In the genomic region with DNA sequence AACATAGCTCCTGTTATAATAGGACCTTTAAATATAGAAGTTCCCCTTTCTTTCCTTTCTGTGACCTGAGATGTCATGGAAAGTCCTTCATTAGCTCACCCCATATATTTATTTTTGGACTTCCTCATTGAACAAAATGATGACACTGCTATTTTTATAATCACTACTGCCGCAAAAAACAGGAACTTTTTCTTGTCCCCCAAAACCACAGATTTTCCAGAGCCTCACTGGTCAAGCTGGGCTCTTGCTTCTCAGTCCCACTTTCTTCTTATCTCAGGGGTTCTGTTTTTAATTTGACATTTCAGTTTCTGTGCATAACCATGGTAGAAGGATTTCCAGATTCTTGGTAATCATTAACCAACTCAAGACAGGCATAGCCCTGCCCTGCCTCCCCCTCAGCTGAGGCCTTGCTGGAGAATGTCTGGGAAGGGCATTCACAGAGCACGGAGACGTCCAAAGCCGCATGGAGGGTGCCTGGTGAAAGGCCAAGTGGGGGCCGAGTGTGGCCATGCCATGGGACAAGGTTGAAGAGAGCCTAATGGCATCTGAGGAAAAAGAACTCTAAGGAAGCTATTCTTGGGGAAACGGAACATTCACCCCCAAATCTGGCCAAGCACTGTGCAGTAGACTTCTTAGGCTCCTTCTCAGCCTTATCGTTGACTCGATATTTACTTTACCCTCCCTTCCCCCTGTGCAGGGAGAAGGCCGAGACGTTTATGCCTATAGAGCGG, we compare ENCODE assay signal across 9 cellular contexts.
DNase-seq lines count a peak whose midpoint lies in the region; ATAC-seq, FAIRE-seq and TF ChIP-seq lines count a peak whose summit lies in the region.
"Had no signal": no experiment of that assay in that cellular context is flagged by ENCODE, and none has a peak within 500 bp of the region (broad histone marks: within the 10 kb centered on the region; RNA-seq: fewer than 3 reads in every experiment).

No MANE protein-coding gene starts in this region.

- no peak overlapping the region for H3K9ac ChIP-seq in astrocyte (ENCODE audit: low read length)

- H3K27me3 Mint-ChIP-seq in astrocyte (ENCODE audit: low read depth, unreplicated experiment) (no peaks in the 10 kb centered on the region), type B pancreatic cell (no peaks in the 10 kb centered on the region)

- no peaks in the 10 kb centered on the region for H3K36me3 ChIP-seq in heart right ventricle
- H3K36me3 ChIP-seq in astrocyte (ENCODE audit: insufficient read depth, low read length): no peaks in the 10 kb centered on the region

- H2AFZ ChIP-seq in astrocyte (ENCODE audit: low read depth, low read length): no peak overlapping the region

- H3K27ac ChIP-seq in heart right ventricle: no peak overlapping the region
- H3K27ac ChIP-seq in astrocyte (ENCODE audit: low read depth, low read length): no peak overlapping the region

- H3K27me3 ChIP-seq in heart right ventricle (no peaks in the 10 kb centered on the region), astrocyte (ENCODE audit: insufficient read depth, low read length) (no peaks in the 10 kb centered on the region)

- H3K4me3 ChIP-seq in heart right ventricle (no peak overlapping the region), astrocyte (ENCODE audit: insufficient read depth, low read depth, low read length) (no peak overlapping the region)

- no peaks in the 10 kb centered on the region for H3K36me3 Mint-ChIP-seq in astrocyte (ENCODE audit: low read depth, unreplicated experiment)
- no peaks in the 10 kb centered on the region for H3K36me3 Mint-ChIP-seq in type B pancreatic cell

- H3K27ac Mint-ChIP-seq in astrocyte (ENCODE audit: unreplicated experiment) (peak overlapping the region; percentile 67), type B pancreatic cell (peak overlapping the region; percentile 71)
- H3K27ac Mint-ChIP-seq: stimulated activated naive CD8-positive, alpha-beta T cell treated with anti-CD3 and anti-CD28 coated beads, Interleukin-15, Interleukin-2, amounts not matched to agents 100 ng/mL and 50 ng/mL, for 24 hours had no signal

- peak in 7 of 8 donors; percentile 25 to 83 (median 56) for ATAC-seq in heart right ventricle
- peak; percentile 71 for ATAC-seq in HG03175 (IDR thresholded peaks at IDR 0.05; ENCODE audit: unreplicated experiment)
- no peak for ATAC-seq in HG02970 (IDR thresholded peaks at IDR 0.05; ENCODE audit: low FRiP score, unreplicated experiment)

- H3K9me3 ChIP-seq in heart right ventricle: peaks cover 0 to 5% (median 0%) of the 10 kb centered on the region in 11 donors
- H3K9me3 ChIP-seq in astrocyte (ENCODE audit: insufficient read depth, low read depth, low read length): peaks cover 2% of the 10 kb centered on the region

- 87 to 90% methylated on average over 11 of the region's 11 CpGs for WGBS in heart right ventricle, 2 donors

- H3K4me3 Mint-ChIP-seq in astrocyte (ENCODE audit: unreplicated experiment): no peak overlapping the region
- peak overlapping the region; percentile 16 for H3K4me3 Mint-ChIP-seq in type B pancreatic cell
- H3K4me3 Mint-ChIP-seq: stimulated activated naive CD8-positive, alpha-beta T cell treated with anti-CD3 and anti-CD28 coated beads, Interleukin-15, Interleukin-2, amounts not matched to agents 100 ng/mL and 50 ng/mL, for 24 hours had no signal

- FAIRE-seq in astrocyte (lab: Jason Lieb, UNC): no peak

- no peaks in the 10 kb centered on the region for H3K79me2 ChIP-seq in astrocyte (ENCODE audit: insufficient read depth, low read length)

- H3K4me2 ChIP-seq in astrocyte (ENCODE audit: low read length): no peak overlapping the region

- TF ChIP-seq CTCF in heart right ventricle (IDR thresholded peaks at IDR 0.05) (no peak), astrocyte (IDR thresholded peaks at IDR 0.05; ENCODE audit: insufficient read depth, low read depth, low read length) (no peak), type B pancreatic cell (conservative IDR thresholded peaks at IDR 0.05) (no peak)

- no peaks in the 10 kb centered on the region for H4K20me1 ChIP-seq in astrocyte (ENCODE audit: insufficient read depth, low read length)

- no peaks in the 10 kb centered on the region for H3K9me3 Mint-ChIP-seq in astrocyte (ENCODE audit: unreplicated experiment)
- no peaks in the 10 kb centered on the region for H3K9me3 Mint-ChIP-seq in type B pancreatic cell

- intact Hi-C loops in heart right ventricle (cut with DNase I) (no loop called here), cardiac septum (cut with DNase I) (no loop called here)

- H3K4me1 ChIP-seq in heart right ventricle (peaks cover 0 to 25% (median 8%) of the 10 kb centered on the region in 9 donors), astrocyte (ENCODE audit: insufficient read depth, low read length) (peaks cover 6% of the 10 kb centered on the region)

- H3K4me1 Mint-ChIP-seq in astrocyte (ENCODE audit: low read depth, unreplicated experiment): peaks cover 5% of the 10 kb centered on the region
- peaks cover 9% of the 10 kb centered on the region for H3K4me1 Mint-ChIP-seq in type B pancreatic cell (ENCODE audit: unreplicated experiment)

- DNase-seq in heart right ventricle (no peak), cardiac septum (ENCODE audit: low spot score) (no peak), astrocyte (ENCODE audit: low read depth) (no peak), type B pancreatic cell (ENCODE audit: extremely low spot score, unreplicated experiment) (no peak), NCI-H69 (lab: John Stamatoyannopoulos, UW) (no peak), NCI-H146 (lab: John Stamatoyannopoulos, UW) (no peak)
